In genomic region chr4:165156906-165157305, GRCh38 we compare ENCODE assay signal across 36 cellular contexts. TPM values are rescaled to one million over a fixed set of nuclear protein-coding genes. Genes with fewer than 3 reads are reported as not detected.
DNase-seq lines count a peak whose midpoint lies in the region; ATAC-seq, FAIRE-seq and TF ChIP-seq lines count a peak whose summit lies in the region.
"Had no signal": no experiment of that assay in that cellular context is flagged by ENCODE, and none has a peak within 500 bp of the region (broad histone marks: within the 10 kb centered on the region; RNA-seq: fewer than 3 reads in every experiment).

No MANE protein-coding gene starts in this region.

- no peak overlapping the region for H2BK12ac ChIP-seq in mesenchymal stem cell (ENCODE audit: low read length in 2 of 2)

- ATAC-seq in left lobe of liver (peak; percentile 71), HepG2 (peak; percentile 36; the same call in 1 of the 3 replicates), right lobe of liver (peak; percentile 46 to 81 (median 74))
- ATAC-seq in CD4-positive, alpha-beta T cell (ENCODE audit: poor library complexity) = no peak
- no peak for ATAC-seq in activated naive CD8-positive, alpha-beta T cell treated with anti-CD3 and anti-CD28 coated beads, Interleukin-2, amount 50 U/mL, for 24 hours
- ATAC-seq: A549; CD8-positive, alpha-beta T cell had no signal

- H3K23ac ChIP-seq in mesenchymal stem cell (ENCODE audit: low read length in 2 of 2) = no peak overlapping the region

- H3K9ac ChIP-seq in HepG2 (ENCODE audit: insufficient read depth, low read depth, low read length) (no peak overlapping the region), liver (ENCODE audit: low read depth in 1 of 2, low read length in 2 of 2) (no peak overlapping the region), mesenchymal stem cell (ENCODE audit: low read length) (no peak overlapping the region)
- H3K9ac ChIP-seq: BLaER1; BLaER1 treated with 17β-estradiol and CSF1 and Interleukin-3, amounts not matched to agents 10 nM and 100 nM had no signal

- H3K27ac Mint-ChIP-seq in CD4-positive, alpha-beta T cell = no peak overlapping the region
- H3K27ac Mint-ChIP-seq in activated naive CD8-positive, alpha-beta T cell treated with anti-CD3 and anti-CD28 coated beads, Interleukin-2, amount 50 U/mL, for 24 hours = no peak overlapping the region
- H3K27ac Mint-ChIP-seq: B cell; CD14-positive monocyte; CD4-positive, alpha-beta memory T cell; CD4-positive, CD25-positive, alpha-beta regulatory T cell; CD8-positive, alpha-beta memory T cell; CD8-positive, alpha-beta T cell had no signal

- intact Hi-C loops in HepG2 (cut with micrococcal nuclease; ENCODE audit: unreplicated experiment) = no loop called here
- intact Hi-C loops in right lobe of liver (cut with DNase I) = no loop called here
- intact Hi-C loops in CD4-positive, alpha-beta T cell (cut with DNase I, micrococcal nuclease) = no loop called here

- no peaks in the 10 kb centered on the region for H3K79me1 ChIP-seq in mesenchymal stem cell (replicated peaks; ENCODE audit: low read length, poor library complexity, severe bottlenecking)

- no peaks in the 10 kb centered on the region for H3K36me3 ChIP-seq in HepG2 (replicated peaks in 1 of 2; ENCODE audit: control insufficient read depth in 1 of 2, insufficient read depth in 2 of 2, low read length in 2 of 2)
- H3K36me3 ChIP-seq in liver (ENCODE audit: control insufficient read depth in 4 of 4, insufficient read depth in 3 of 4, low read depth in 1 of 4, low read length in 3 of 4) = no peaks in the 10 kb centered on the region
- H3K36me3 ChIP-seq in right lobe of liver = no peaks in the 10 kb centered on the region
- H3K36me3 ChIP-seq in mesenchymal stem cell (ENCODE audit: control insufficient read depth in 1 of 2, insufficient read depth in 2 of 2, low read depth in 1 of 2, low read length in 2 of 2) = no peaks in the 10 kb centered on the region
- no peaks in the 10 kb centered on the region for H3K36me3 ChIP-seq in small intestine (ENCODE audit: control insufficient read depth in 2 of 2, insufficient read depth in 2 of 2, low read length in 2 of 2)
- H3K36me3 ChIP-seq: BE2C; BLaER1; BLaER1 treated with 17β-estradiol and CSF1 and Interleukin-3, amounts not matched to agents 10 nM and 100 nM had no signal

- FAIRE-seq in HepG2 (lab: Jason Lieb, UNC) (no peak), small intestine (lab: Jason Lieb, UNC) (no peak)
- FAIRE-seq: A204.1, A549, D721Med had no signal

- no peak overlapping the region for H3K18ac ChIP-seq in mesenchymal stem cell (ENCODE audit: low read depth in 1 of 2, low read length in 2 of 2)

- no peak overlapping the region for H4K8ac ChIP-seq in mesenchymal stem cell (ENCODE audit: low read length)

- H3K4me1 Mint-ChIP-seq in CD4-positive, alpha-beta T cell (ENCODE audit: low read depth) = no peaks in the 10 kb centered on the region
- H3K4me1 Mint-ChIP-seq in activated naive CD8-positive, alpha-beta T cell treated with anti-CD3 and anti-CD28 coated beads, Interleukin-2, amount 50 U/mL, for 24 hours = no peaks in the 10 kb centered on the region
- H3K4me1 Mint-ChIP-seq: B cell; CD14-positive monocyte; CD4-positive, alpha-beta memory T cell; CD8-positive, alpha-beta memory T cell had no signal

- H2AK5ac ChIP-seq in mesenchymal stem cell (ENCODE audit: low read length, severe bottlenecking) = no peak overlapping the region

- in situ Hi-C loops in HepG2 (cut with HindIII; ENCODE audit: extremely low pct_ligation_motif_present, low pct_unique_long_range_greater_than_20kb) = no loop called here

- no peak overlapping the region for H2BK15ac ChIP-seq in mesenchymal stem cell (ENCODE audit: low read depth, poor library complexity, severe bottlenecking)

- TF ChIP-seq EP300 in HepG2 (IDR thresholded peaks at IDR 0.05; ENCODE audit: low read depth in 2 of 2, low read length in 2 of 2) (no peak), HepG2 (CRISPR knock-in tag; IDR thresholded peaks at IDR 0.05; ENCODE audit: borderline replicate concordance) (no peak)

- H3K14ac ChIP-seq in mesenchymal stem cell (ENCODE audit: low read length in 2 of 2) = no peak overlapping the region

- H3K4me3 ChIP-seq in HepG2 (replicated peaks in 1 of 3; ENCODE audit: insufficient read depth in 1 of 3, low read depth in 2 of 3, low read length in 3 of 3) (no peak overlapping the region), liver (ENCODE audit: low read depth in 1 of 3, low read length in 3 of 3) (no peak overlapping the region), right lobe of liver (no peak overlapping the region), mesenchymal stem cell (ENCODE audit: insufficient read depth in 1 of 2, low read depth in 1 of 2, low read length in 2 of 2) (no peak overlapping the region), small intestine (ENCODE audit: low read depth in 1 of 2, low read length in 2 of 2) (no peak overlapping the region)
- H3K4me3 ChIP-seq: A549; BLaER1; BLaER1 treated with 17β-estradiol and CSF1 and Interleukin-3, amounts not matched to agents 10 nM and 100 nM had no signal

- H3K27ac ChIP-seq in HepG2 (ENCODE audit: extremely low read length, insufficient read depth, low read length) (no peak overlapping the region), liver (ENCODE audit: low read depth in 1 of 2, low read length in 2 of 2) (no peak overlapping the region), right lobe of liver (peak overlapping the region in 2 of 3 donors; percentile 48 to 50), mesenchymal stem cell (ENCODE audit: low read length, poor library complexity, severe bottlenecking) (no peak overlapping the region), small intestine (ENCODE audit: low read depth in 1 of 2, low read length in 1 of 2) (no peak overlapping the region)
- no peak overlapping the region for H3K27ac ChIP-seq in CD4-positive, alpha-beta T cell (ENCODE audit: low read depth, low read length)
- H3K27ac ChIP-seq: 22Rv1; A549; BLaER1; BLaER1 treated with 17β-estradiol and CSF1 and Interleukin-3, amounts not matched to agents 10 nM and 100 nM; C4-2B had no signal

- BruUV-seq in HepG2 (replicated peaks; lab: Mats Ljungman, UMichigan) = no TSS peak

- H3K4me1 ChIP-seq in HepG2 (ENCODE audit: insufficient read depth, low read length) (peaks cover 36% of the 10 kb centered on the region), liver (ENCODE audit: control insufficient read depth in 4 of 4, insufficient read depth in 4 of 4, low read length in 3 of 4) (peaks cover 4 to 25% (median 20%) of the 10 kb centered on the region in 4 donors), right lobe of liver (peaks cover 0 to 35% (median 6%) of the 10 kb centered on the region in 4 donors), mesenchymal stem cell (ENCODE audit: control insufficient read depth, insufficient read depth, low read depth, low read length) (no peaks in the 10 kb centered on the region), small intestine (ENCODE audit: control insufficient read depth in 2 of 2, insufficient read depth in 1 of 2, low read depth in 1 of 2, low read length in 1 of 2) (no peaks in the 10 kb centered on the region)
- H3K4me1 ChIP-seq: A549; BE2C; BLaER1; BLaER1 treated with 17β-estradiol and CSF1 and Interleukin-3, amounts not matched to agents 10 nM and 100 nM; Caco-2 had no signal

- TF ChIP-seq POLR2A in HepG2 (IDR thresholded peaks at IDR 0.05; ENCODE audit: insufficient read depth in 1 of 2, low read depth in 2 of 2, low read length in 2 of 2) = no peak
- no peak for TF ChIP-seq POLR2A in right lobe of liver (IDR thresholded peaks at IDR 0.05)

- H3K4ac ChIP-seq in mesenchymal stem cell (ENCODE audit: low read depth in 1 of 2, low read length in 2 of 2) = no peak overlapping the region

- no peaks in the 10 kb centered on the region for H3K9me3 Mint-ChIP-seq in CD4-positive, alpha-beta T cell
- H3K9me3 Mint-ChIP-seq in activated naive CD8-positive, alpha-beta T cell treated with anti-CD3 and anti-CD28 coated beads, Interleukin-2, amount 50 U/mL, for 24 hours = peaks cover 11% of the 10 kb centered on the region

- CTCF ChIA-PET in HepG2 (lab: Yijun Ruan, JAX; ENCODE audit: low intra/inter-chr PET ratio, low total read pairs) = no interaction called here
- CTCF ChIA-PET in CD4-positive, alpha-beta T cell (lab: Charles Lee) = no interaction called here

- H3K79me2 ChIP-seq in HepG2 (ENCODE audit: insufficient read depth, low read length) = no peaks in the 10 kb centered on the region

- POLR2A ChIA-PET in HepG2 (lab: Yijun Ruan, JAX) = no interaction called here
- POLR2A ChIA-PET in CD4-positive, alpha-beta T cell (lab: Charles Lee) = no interaction called here

- TF ChIP-seq CTCF in HepG2 (CRISPR knock-in tag; IDR thresholded peaks at IDR 0.05) = no peak
- no peak for TF ChIP-seq CTCF in liver (IDR thresholded peaks at IDR 0.05; ENCODE audit: low read depth, low read length, missing input control)
- TF ChIP-seq CTCF in right lobe of liver (IDR thresholded peaks at IDR 0.05) = no peak
- TF ChIP-seq CTCF in CD4-positive, alpha-beta T cell (IDR thresholded peaks at IDR 0.05) = no peak

- 22% methylated on average over 2 of the region's 2 CpGs for WGBS in HepG2 (ENCODE audit: low lambda C conversion rate)
- WGBS in liver = 28% methylated on average over 2 of the region's 2 CpGs
- WGBS in right lobe of liver (ENCODE audit: insufficient coverage, low coverage, low lambda C conversion rate, missing lambda C conversion rate) = 17% methylated on average over 2 of the region's 2 CpGs
- WGBS in mesenchymal stem cell = 83% methylated on average over 1 of the region's 2 CpGs
- 75 to 93% (median 93%) methylated on average over 2 of the region's 2 CpGs for WGBS in small intestine, 3 donors

- H4K91ac ChIP-seq in mesenchymal stem cell (ENCODE audit: low read length) = no peak overlapping the region

- no peaks in the 10 kb centered on the region for H4K20me1 ChIP-seq in HepG2 (ENCODE audit: insufficient read depth, low read length)
- H4K20me1 ChIP-seq: BLaER1; BLaER1 treated with 17β-estradiol and CSF1 and Interleukin-3, amounts not matched to agents 10 nM and 100 nM had no signal

- no peaks in the 10 kb centered on the region for H3K9me3 ChIP-seq in HepG2 (ENCODE audit: low read length)
- no peaks in the 10 kb centered on the region for H3K9me3 ChIP-seq in liver (ENCODE audit: control insufficient read depth in 4 of 4, low read length in 3 of 4)
- no peaks in the 10 kb centered on the region for H3K9me3 ChIP-seq in right lobe of liver
- peaks cover 9% of the 10 kb centered on the region for H3K9me3 ChIP-seq in mesenchymal stem cell (ENCODE audit: control insufficient read depth, low read length)
- no peaks in the 10 kb centered on the region for H3K9me3 ChIP-seq in small intestine (ENCODE audit: control insufficient read depth, low read depth)
- no peaks in the 10 kb centered on the region for H3K9me3 ChIP-seq in CD4-positive, alpha-beta T cell (ENCODE audit: control insufficient read depth, low read length)
- H3K9me3 ChIP-seq: BE2C, Caco-2 had no signal

- H2AFZ ChIP-seq in HepG2 (ENCODE audit: low read length) (no peak overlapping the region), mesenchymal stem cell (ENCODE audit: low read depth, low read length) (no peak overlapping the region)

- DNase-seq in left lobe of liver (ENCODE audit: low spot score) (no peak), HepG2 (ENCODE audit: low spot score) (no peak), right lobe of liver (no peak), mesenchymal stem cell (no peak), small intestine (no peak)
- DNase-seq in CD4-positive, alpha-beta T cell = no peak
- no peak for DNase-seq in activated naive CD8-positive, alpha-beta T cell treated with anti-CD3 and anti-CD28 coated beads, Interleukin-2, amount 50 U/mL, for 24 hours
- DNase-seq: 8988T; ACHN; AML-193; BE2C; C1 segment of cervical spinal cord; Caco-2; Calu3; CD4-positive, alpha-beta memory T cell; CD4-positive, CD25-positive, alpha-beta regulatory T cell; CD8-positive, alpha-beta memory T cell; CD8-positive, alpha-beta T cell; COR-L47; DMS 273 treated with DMSO at 0.1 percent for 48 hours; DMS153; DMS53; DMS79; DMS79 treated with DMSO at 0.1 percent for 48 hours; DND-41; EL had no signal

- no peaks in the 10 kb centered on the region for H3K36me3 Mint-ChIP-seq in CD4-positive, alpha-beta T cell (ENCODE audit: low read depth)
- H3K36me3 Mint-ChIP-seq in activated naive CD8-positive, alpha-beta T cell treated with anti-CD3 and anti-CD28 coated beads, Interleukin-2, amount 50 U/mL, for 24 hours (ENCODE audit: low read depth) = no peaks in the 10 kb centered on the region
- H3K36me3 Mint-ChIP-seq: CD14-positive monocyte; CD4-positive, alpha-beta memory T cell; CD4-positive, CD25-positive, alpha-beta regulatory T cell; CD8-positive, alpha-beta memory T cell; CD8-positive, alpha-beta T cell had no signal

- no peak overlapping the region for H3K4me3 Mint-ChIP-seq in CD4-positive, alpha-beta T cell
- no peak overlapping the region for H3K4me3 Mint-ChIP-seq in activated naive CD8-positive, alpha-beta T cell treated with anti-CD3 and anti-CD28 coated beads, Interleukin-2, amount 50 U/mL, for 24 hours
- H3K4me3 Mint-ChIP-seq: B cell; CD14-positive monocyte; CD4-positive, alpha-beta memory T cell; CD4-positive, CD25-positive, alpha-beta regulatory T cell; CD8-positive, alpha-beta memory T cell; CD8-positive, alpha-beta T cell had no signal

- no peak overlapping the region for H2BK120ac ChIP-seq in mesenchymal stem cell (ENCODE audit: low read depth, low read length)

- H3K4me2 ChIP-seq in HepG2 (ENCODE audit: low read depth, low read length) = peak overlapping the region; percentile 32; the same call in 1 of the 2 replicates
- H3K4me2 ChIP-seq in mesenchymal stem cell (ENCODE audit: low read length, poor library complexity, severe bottlenecking) = no peak overlapping the region
- H3K4me2 ChIP-seq: A549; BLaER1; BLaER1 treated with 17β-estradiol and CSF1 and Interleukin-3, amounts not matched to agents 10 nM and 100 nM had no signal

- no peak overlapping the region for H2BK5ac ChIP-seq in mesenchymal stem cell (ENCODE audit: low read depth, low read length, poor library complexity, severe bottlenecking)

- peaks cover 15% of the 10 kb centered on the region for H3K27me3 Mint-ChIP-seq in CD4-positive, alpha-beta T cell
- peaks cover 8% of the 10 kb centered on the region for H3K27me3 Mint-ChIP-seq in activated naive CD8-positive, alpha-beta T cell treated with anti-CD3 and anti-CD28 coated beads, Interleukin-2, amount 50 U/mL, for 24 hours

- no peak for TF ChIP-seq RAD21 in HepG2 (CRISPR knock-in tag; IDR thresholded peaks at IDR 0.05)
- TF ChIP-seq RAD21 in liver (IDR thresholded peaks at IDR 0.05) = peak in 1 of 2 donors; percentile 30

- H3K27me3 ChIP-seq in HepG2 (ENCODE audit: control insufficient read depth in 1 of 2, insufficient read depth in 2 of 2, low read length in 2 of 2) = no peaks in the 10 kb centered on the region
- H3K27me3 ChIP-seq in liver (ENCODE audit: control insufficient read depth in 4 of 4, insufficient read depth in 4 of 4, low read length in 3 of 4) = no peaks in the 10 kb centered on the region
- H3K27me3 ChIP-seq in right lobe of liver = no peaks in the 10 kb centered on the region
- no peaks in the 10 kb centered on the region for H3K27me3 ChIP-seq in mesenchymal stem cell (ENCODE audit: control insufficient read depth in 1 of 2, insufficient read depth in 1 of 2, low read length in 2 of 2)
- no peaks in the 10 kb centered on the region for H3K27me3 ChIP-seq in small intestine (ENCODE audit: control insufficient read depth in 2 of 2, insufficient read depth in 2 of 2, low read length in 2 of 2)
- no peaks in the 10 kb centered on the region for H3K27me3 ChIP-seq in CD4-positive, alpha-beta T cell (ENCODE audit: control insufficient read depth, insufficient read depth, low read length)
- H3K27me3 ChIP-seq: BE2C; BLaER1; BLaER1 treated with 17β-estradiol and CSF1 and Interleukin-3, amounts not matched to agents 10 nM and 100 nM had no signal

RNA-seq across cellular contexts. Expression of gene TMEM192, which starts 44.2 kb away (rescaled TPM):
- 26.5 TPM for total RNA-seq in left lobe of liver
- 14.1 and 19.9 TPM in 2 replicates for total RNA-seq in HepG2 (2016; rRNA removed; fragmentation: Illumina TruSeq; extraction: Trizol)
- 6.0 and 7.4 TPM in 2 replicates for total RNA-seq in HepG2 (2016; cell fraction: cytosol; rRNA removed; fragmentation: Illumina TruSeq; extraction: Trizol; ENCODE audit: low read depth)
- 18.2 and 20.9 TPM in 2 replicates for total RNA-seq in HepG2 (2016; cell fraction: insoluble cytoplasmic fraction; rRNA removed; fragmentation: Illumina TruSeq; extraction: Trizol)
- total RNA-seq in HepG2 (2016; cell fraction: membrane; rRNA removed; fragmentation: Illumina TruSeq; extraction: Trizol) = 14.5 and 17.1 TPM in 2 replicates
- 8.5 and 12.5 TPM in 2 replicates for total RNA-seq in HepG2 (2016; cell fraction: nucleus; rRNA removed; fragmentation: Illumina TruSeq; extraction: Trizol)
- 19.3 and 19.8 TPM in 2 replicates for polyA plus RNA-seq in HepG2 (2011; rRNA removed)
- polyA plus RNA-seq in HepG2 (2011; cell fraction: cytosol; rRNA removed) = 11.0 and 18.1 TPM in 2 replicates
- polyA plus RNA-seq in HepG2 (2011; cell fraction: nucleus; rRNA removed) = 3.7 and 4.0 TPM in 2 replicates
- polyA plus RNA-seq in HepG2 (2012) = 11.1 and 12.9 TPM in 2 replicates
- polyA plus RNA-seq in HepG2 (2016; cell fraction: cytosol; fragmentation: Illumina TruSeq; extraction: Trizol; ENCODE audit: low read depth) = 5.8 and 7.3 TPM in 2 replicates
- 12.4 and 13.3 TPM in 2 replicates for polyA plus RNA-seq in HepG2 (2016; cell fraction: insoluble cytoplasmic fraction; fragmentation: Illumina TruSeq; extraction: Trizol; ENCODE audit: low read depth)
- polyA plus RNA-seq in HepG2 (2016; cell fraction: membrane; fragmentation: Illumina TruSeq; extraction: Trizol; ENCODE audit: low read depth) = 11.3 and 13.2 TPM in 2 replicates
- 11.9 and 12.4 TPM in 2 replicates for polyA plus RNA-seq in HepG2 (2016; cell fraction: nucleus; fragmentation: Illumina TruSeq; extraction: Trizol; ENCODE audit: insufficient read depth, low read depth)
- polyA minus RNA-seq in HepG2 (2011; rRNA and poly(A)+ RNA removed; ENCODE audit: low replicate concordance) = 11.5 and 16.2 TPM in 2 replicates
- polyA minus RNA-seq in HepG2 (2011; cell fraction: cytosol; rRNA and poly(A)+ RNA removed) = 7.2 and 15.2 TPM in 2 replicates
- 4.1 and 6.2 TPM in 2 replicates for polyA minus RNA-seq in HepG2 (2011; cell fraction: nucleus; rRNA and poly(A)+ RNA removed)
- total RNA-seq in liver = 10 to 100 TPM; 10.6 to 19.6 TPM
- polyA plus RNA-seq in liver = 10 to 100 TPM; 18.3 to 20.3 TPM
- 10 to 100 TPM; 16.2 to 40.0 (median 23.3) TPM for total RNA-seq in right lobe of liver
- 22.3 TPM for polyA plus RNA-seq in mesenchymal stem cell (2013, experiment 1 of 2)
- 24.4 TPM for polyA plus RNA-seq in mesenchymal stem cell (2013, experiment 2 of 2)
- polyA plus RNA-seq in small intestine = 10 to 100 TPM in 1 of 3 donors, 1 to 10 TPM in 2; 4.0 to 11.1 (median 6.8) TPM
- total RNA-seq in CD4-positive, alpha-beta T cell = 1 to 10 TPM; 4.6 to 4.7 TPM

RNA-seq across cellular contexts. Expression of gene KLHL2, which starts 50.5 kb away (rescaled TPM):
- 23.0 TPM for total RNA-seq in left lobe of liver
- total RNA-seq in HepG2 (2016; rRNA removed; fragmentation: Illumina TruSeq; extraction: Trizol) = 14.4 and 17.6 TPM in 2 replicates
- total RNA-seq in HepG2 (2016; cell fraction: cytosol; rRNA removed; fragmentation: Illumina TruSeq; extraction: Trizol; ENCODE audit: low read depth) = 52.4 and 52.6 TPM in 2 replicates
- 14.9 and 17.3 TPM in 2 replicates for total RNA-seq in HepG2 (2016; cell fraction: insoluble cytoplasmic fraction; rRNA removed; fragmentation: Illumina TruSeq; extraction: Trizol)
- 23.8 and 25.0 TPM in 2 replicates for total RNA-seq in HepG2 (2016; cell fraction: membrane; rRNA removed; fragmentation: Illumina TruSeq; extraction: Trizol)
- total RNA-seq in HepG2 (2016; cell fraction: nucleus; rRNA removed; fragmentation: Illumina TruSeq; extraction: Trizol) = 11.9 and 12.8 TPM in 2 replicates
- polyA plus RNA-seq in HepG2 (2011; rRNA removed) = 7.3 and 9.2 TPM in 2 replicates
- 4.0 and 6.6 TPM in 2 replicates for polyA plus RNA-seq in HepG2 (2011; cell fraction: cytosol; rRNA removed)
- 4.0 and 5.2 TPM in 2 replicates for polyA plus RNA-seq in HepG2 (2011; cell fraction: nucleus; rRNA removed)
- 9.3 and 10.4 TPM in 2 replicates for polyA plus RNA-seq in HepG2 (2012)
- polyA plus RNA-seq in HepG2 (2016; cell fraction: cytosol; fragmentation: Illumina TruSeq; extraction: Trizol; ENCODE audit: low read depth) = 5.6 and 5.7 TPM in 2 replicates
- polyA plus RNA-seq in HepG2 (2016; cell fraction: insoluble cytoplasmic fraction; fragmentation: Illumina TruSeq; extraction: Trizol; ENCODE audit: low read depth) = 13.3 and 13.7 TPM in 2 replicates
- 10.8 and 11.4 TPM in 2 replicates for polyA plus RNA-seq in HepG2 (2016; cell fraction: membrane; fragmentation: Illumina TruSeq; extraction: Trizol; ENCODE audit: low read depth)
- polyA plus RNA-seq in HepG2 (2016; cell fraction: nucleus; fragmentation: Illumina TruSeq; extraction: Trizol; ENCODE audit: insufficient read depth, low read depth) = 12.2 and 13.7 TPM in 2 replicates
- polyA minus RNA-seq in HepG2 (2011; rRNA and poly(A)+ RNA removed; ENCODE audit: low replicate concordance) = 3.6 and 4.7 TPM in 2 replicates
- polyA minus RNA-seq in HepG2 (2011; cell fraction: cytosol; rRNA and poly(A)+ RNA removed) = 4.5 and 5.6 TPM in 2 replicates
- 12.9 and 14.2 TPM in 2 replicates for polyA minus RNA-seq in HepG2 (2011; cell fraction: nucleus; rRNA and poly(A)+ RNA removed)
- total RNA-seq in liver = 10 to 100 TPM in 1 of 2 donors, 1 to 10 TPM in 1; 10.0 to 37.9 TPM
- 10 to 100 TPM; 11.4 to 15.8 TPM for polyA plus RNA-seq in liver
- total RNA-seq in right lobe of liver = 10 to 100 TPM; 15.6 to 25.3 (median 20.3) TPM
- 7.5 TPM for polyA plus RNA-seq in mesenchymal stem cell (2013, experiment 1 of 2)
- polyA plus RNA-seq in mesenchymal stem cell (2013, experiment 2 of 2) = 7.2 TPM
- 10 to 100 TPM in 1 of 3 donors, 1 to 10 TPM in 2; 7.8 to 12.5 (median 8.7) TPM for polyA plus RNA-seq in small intestine
- total RNA-seq in CD4-positive, alpha-beta T cell = 10 to 100 TPM; 19.9 to 20.0 TPM

Comparison
In these comparisons a context has a peak if more than half of its experiments do, and no peak if none do; other contexts are left out.
1. H3K27ac ChIP-seq: peak in right lobe of liver (2 of 3); none in HepG2 (single experiment), liver (0 of 2), mesenchymal stem cell (single experiment), small intestine (0 of 2) and CD4-positive, alpha-beta T cell (single experiment).
2. ATAC-seq: peak in left lobe of liver (single experiment), HepG2 (single experiment) and right lobe of liver (4 of 4); none in CD4-positive, alpha-beta T cell (single experiment) and activated naive CD8-positive, alpha-beta T cell treated with anti-CD3 and anti-CD28 coated beads, Interleukin-2, amount 50 U/mL, for 24 hours (single experiment).